17 cellular contexts compared by ENCODE assay signal in genomic region chr5:175772747-175773533, GRCh38.
DNase-seq lines count a peak whose midpoint lies in the region; FAIRE-seq and TF ChIP-seq lines count a peak whose summit lies in the region.
"Had no signal": no experiment of that assay in that cellular context is flagged by ENCODE, and none has a peak within 500 bp of the region (broad histone marks: within the 10 kb centered on the region; RNA-seq: fewer than 3 reads in every experiment).

No MANE protein-coding gene starts in this region.

- H3K27ac ChIP-seq in H1 (ENCODE audit: low read depth, low read length) (no peak overlapping the region), neural cell (ENCODE audit: low read length) (no peak overlapping the region), kidney (ENCODE audit: low read depth in 2 of 2, low read length in 2 of 2) (no peak overlapping the region)
- H3K27ac ChIP-seq: BLaER1, PC-9, uterus had no signal

- H3K4me1 ChIP-seq in H1 (replicated peaks in 1 of 4; ENCODE audit: control insufficient read depth in 3 of 4, insufficient read depth in 4 of 4, low read length in 3 of 4) = peaks cover 0 to 5% (median 0%) of the 10 kb centered on the region in 4 experiments; a peak in 3 of 7 replicates
- H3K4me1 ChIP-seq in kidney (ENCODE audit: control insufficient read depth in 1 of 2, insufficient read depth in 1 of 2, low read depth in 1 of 2, low read length in 2 of 2) = no peaks in the 10 kb centered on the region
- H3K4me1 ChIP-seq: uterus had no signal

- H2AFZ ChIP-seq in H1 (ENCODE audit: low read length) (peak overlapping the region; percentile 28), neural cell (ENCODE audit: low read depth, low read length) (no peak overlapping the region)
- H2AFZ ChIP-seq: PC-9 had no signal

- H3K14ac ChIP-seq in H1 (ENCODE audit: insufficient read length) = no peak overlapping the region

- TF ChIP-seq RAD21 in H1 (IDR thresholded peaks at IDR 0.05 in 1 of 2, conservative IDR thresholded peaks at IDR 0.05 in 1 of 2; ENCODE audit: low read depth in 2 of 2, low read length in 2 of 2) (no peak), neural cell (conservative IDR thresholded peaks at IDR 0.05) (no peak)

- peak overlapping the region; percentile 68 to 74 for H3K4me2 ChIP-seq in H1 (ENCODE audit: insufficient read depth in 1 of 2, low read depth in 2 of 2, low read length in 2 of 2)
- no peak overlapping the region for H3K4me2 ChIP-seq in neural cell (ENCODE audit: low read length)
- H3K4me2 ChIP-seq: BLaER1, PC-9 had no signal

- no peak overlapping the region for H2BK20ac ChIP-seq in H1 (ENCODE audit: low read length)

- H3K9ac ChIP-seq in H1 (replicated peaks in 1 of 4; ENCODE audit: extremely low read depth in 1 of 4, low read depth in 3 of 4, low read length in 3 of 4) (no peak overlapping the region; a peak in 2 of 7 replicates), neural cell (ENCODE audit: low read length) (peak overlapping the region; percentile 4), kidney (ENCODE audit: low read length in 2 of 2) (no peak overlapping the region)
- H3K9ac ChIP-seq: BLaER1 had no signal

- no peaks in the 10 kb centered on the region for H3F3A ChIP-seq in neural cell (ENCODE audit: insufficient read depth, low read length, poor library complexity, severe bottlenecking)

- H3K36me3 ChIP-seq in H1 (ENCODE audit: control insufficient read depth in 2 of 4, insufficient read depth in 4 of 4, low read length in 3 of 4) = no peaks in the 10 kb centered on the region
- H3K36me3 ChIP-seq in neural cell (ENCODE audit: insufficient read depth, low read length) = no peaks in the 10 kb centered on the region
- H3K36me3 ChIP-seq in kidney (ENCODE audit: control insufficient read depth in 1 of 2, insufficient read depth in 2 of 2, low read length in 2 of 2) = no peaks in the 10 kb centered on the region
- H3K36me3 ChIP-seq: BLaER1, uterus had no signal

- TF ChIP-seq CTCF in H1 (IDR thresholded peaks at IDR 0.05; ENCODE audit: control extremely low read depth in 1 of 3, insufficient read depth in 1 of 3, low read depth in 1 of 3, low read length in 3 of 3) (no peak), neural cell (IDR thresholded peaks at IDR 0.05; ENCODE audit: poor library complexity, severe bottlenecking) (no peak), kidney (IDR thresholded peaks at IDR 0.05; ENCODE audit: borderline replicate concordance, extremely low read depth, insufficient read depth) (no peak)

- no peak overlapping the region for H3K23ac ChIP-seq in H1 (ENCODE audit: insufficient read length)

- peaks cover 7% of the 10 kb centered on the region; the same call in 1 of the 2 replicates for H3K23me2 ChIP-seq in H1 (ENCODE audit: low read depth, low read length)

- no peaks in the 10 kb centered on the region for H3K79me1 ChIP-seq in H1 (ENCODE audit: low read depth, low read length)

- FAIRE-seq in H1 (lab: Jason Lieb, UNC) = no peak
- no peak for FAIRE-seq in kidney (lab: Jason Lieb, UNC)
- FAIRE-seq: GM19239 had no signal

- H3K18ac ChIP-seq in H1 (ENCODE audit: extremely low read depth, low read length) = peak overlapping the region; percentile 41

- intact Hi-C loops in kidney (cut with DNase I) = no loop called here

- TF ChIP-seq POLR2A in H1 (IDR thresholded peaks at IDR 0.05; ENCODE audit: control extremely low read depth in 1 of 2, low read depth in 2 of 2, low read length in 2 of 2) = no peak

- in situ Hi-C loops in G401 (cut with HindIII; ENCODE audit: low sequenced_read_pairs) = no loop called here

- WGBS in H1 (ENCODE audit: extremely low coverage in 1 of 2, insufficient coverage in 1 of 2, insufficient read length in 1 of 2, insufficient replicate concordance in 2 of 2, low coverage in 1 of 2, low lambda C conversion rate in 2 of 2, missing lambda C conversion rate in 1 of 2), 2 experiments = 12% methylated on average over 49 of the region's 50 CpGs; no CpG with 5 or more reads in 1 of the 2 experiments

- H4K8ac ChIP-seq in H1 (ENCODE audit: extremely low read depth, insufficient read depth, low read length) = peak overlapping the region; percentile 87

- no peak overlapping the region for H3K4ac ChIP-seq in H1 (replicated peaks; ENCODE audit: insufficient read length, low read depth, low read length)

- H2AK5ac ChIP-seq in H1 (ENCODE audit: low read depth, low read length) = no peak overlapping the region

- 0 out of 2 replicates have a peak overlapping the region, but pooled peaks have one; percentile 2 for H2BK15ac ChIP-seq in H1 (ENCODE audit: low read length)

- H2BK12ac ChIP-seq in H1 (ENCODE audit: low read depth, low read length) = peak overlapping the region; percentile 42; the same call in 1 of the 2 replicates

- H4K91ac ChIP-seq in H1 (replicated peaks; ENCODE audit: insufficient read length, low read length) = no peak overlapping the region

- no peak overlapping the region for H2BK5ac ChIP-seq in H1 (ENCODE audit: low read depth, low read length)

- POLR2A ChIA-PET in H1 (lab: Charles Lee; ENCODE audit: partially characterized antibody) = interaction anchor here (1.0 to 1.5 kb wide), 3 partner anchors 10 to 84 kb away, joined by 3 to 4 read pairs (median 3); no protein-coding TSS in a partner anchor

- DNase-seq in G401 (ENCODE audit: low spot score) = peak; percentile 57
- peak; percentile 30 for DNase-seq in NCI-H2227 (lab: John Stamatoyannopoulos, UW; ENCODE audit: unreplicated experiment)
- DNase-seq in H1 (ENCODE audit: low read depth in 1 of 2, low spot score in 2 of 2) = peak in 1 of 2 experiments; percentile 62
- no peak for DNase-seq in SHP77 treated with DMSO at 0.1 percent for 48 hours (lab: John Stamatoyannopoulos, UW)
- DNase-seq in kidney = no peak
- DNase-seq in activated CD8-positive, alpha-beta memory T cell treated with anti-CD3 and anti-CD28 coated beads, Interleukin-2, amount 50 U/mL, for 4 hours = no peak
- no peak for DNase-seq in D341Med (ENCODE audit: low spot score)
- DNase-seq: dermis blood vessel endothelial cell; kidney glomerular epithelial cell; naive B cell; NCI-H446; PC-9; stimulated activated naive CD4-positive, alpha-beta T cell treated with Interleukin-2 at 50 U/mL for 16 hours; uterus had no signal

- H4K20me1 ChIP-seq in H1 (replicated peaks in 1 of 2; ENCODE audit: control insufficient read depth in 1 of 2, insufficient read depth in 2 of 2, low read length in 2 of 2) (no peaks in the 10 kb centered on the region), neural cell (ENCODE audit: insufficient read depth) (no peaks in the 10 kb centered on the region)
- H4K20me1 ChIP-seq: BLaER1 had no signal

- no peak for TF ChIP-seq EP300 in H1 (IDR thresholded peaks at IDR 0.05; ENCODE audit: borderline replicate concordance in 1 of 2, low read depth in 2 of 2, low read length in 2 of 2)
- TF ChIP-seq EP300 in neural cell (conservative IDR thresholded peaks at IDR 0.05; ENCODE audit: poor library complexity, severe bottlenecking) = no peak

- H3K27me3 ChIP-seq in H1 (replicated peaks in 1 of 4; ENCODE audit: control insufficient read depth in 3 of 4, extremely low read depth in 1 of 4, insufficient read depth in 3 of 4, low read length in 3 of 4) = peaks cover 1 to 19% (median 15%) of the 10 kb centered on the region in 4 experiments
- H3K27me3 ChIP-seq in neural cell (ENCODE audit: insufficient read depth, low read depth, low read length) = no peaks in the 10 kb centered on the region
- H3K27me3 ChIP-seq: BLaER1 had no signal

- CTCF ChIA-PET in H1 (lab: Charles Lee; ENCODE audit: partially characterized antibody) = interaction anchor here (1.1 to 5.9 kb wide), 5 partner anchors 8 to 102 kb away, joined by 3 to 36 read pairs (median 6); no protein-coding TSS in a partner anchor

- no peaks in the 10 kb centered on the region for H3K9me2 ChIP-seq in neural cell (ENCODE audit: insufficient read depth, low read length)

- no peaks in the 10 kb centered on the region for H3K79me2 ChIP-seq in H1 (ENCODE audit: control insufficient read depth in 1 of 2, insufficient read depth in 2 of 2, low read length in 2 of 2)
- H3K79me2 ChIP-seq in neural cell (replicated peaks; ENCODE audit: insufficient read depth, low read length) = no peaks in the 10 kb centered on the region

- H3K9me3 ChIP-seq in H1 (ENCODE audit: insufficient read depth in 2 of 2, low read depth in 1 of 2, low read length in 1 of 2) (peaks cover 0 to under 1% of the 10 kb centered on the region in 2 experiments; a peak in 1 of 4 replicates), neural cell (ENCODE audit: low read length) (no peaks in the 10 kb centered on the region), kidney (ENCODE audit: control insufficient read depth in 1 of 2, low read length in 2 of 2) (peaks cover 0 to 6% of the 10 kb centered on the region in 2 donors)
- H3K9me3 ChIP-seq: BLaER1, uterus had no signal

- no peak overlapping the region for H3K56ac ChIP-seq in H1 (replicated peaks; ENCODE audit: insufficient read length, low read depth, low read length)

- H3K4me3 ChIP-seq in H1 (ENCODE audit: extremely low read depth in 1 of 4, insufficient read depth in 2 of 4, low read depth in 3 of 4, low read length in 4 of 4) = peak overlapping the region; percentile 19 to 58 (median 32); a peak in 7 of 8 replicates
- peak overlapping the region; percentile 21 for H3K4me3 ChIP-seq in neural cell (ENCODE audit: low read length)
- H3K4me3 ChIP-seq in kidney (ENCODE audit: low read length in 2 of 2) = no peak overlapping the region
- H3K4me3 ChIP-seq: BLaER1, PC-9, uterus had no signal

- no peak overlapping the region for H2BK120ac ChIP-seq in H1 (replicated peaks; ENCODE audit: low read depth, low read length)

- H4K5ac ChIP-seq in H1 (ENCODE audit: insufficient read length, low read depth, low read length) = no peak overlapping the region

TF ChIP-seq in H1, 55 proteins besides CTCF, POLR2A, EP300 and RAD21 (continues in another document):
- TF ChIP-seq SRF (IDR thresholded peaks at IDR 0.05; ENCODE audit: low read depth, low read length) = no peak
- TF ChIP-seq SUZ12 (IDR thresholded peaks at IDR 0.05; ENCODE audit: low read length) = peak; percentile 38; the same call in 1 of the 2 replicates
- no peak for TF ChIP-seq BACH1 (IDR thresholded peaks at IDR 0.05; ENCODE audit: low read length)
- peak; percentile 29 for TF ChIP-seq ASH2L (IDR thresholded peaks at IDR 0.05; ENCODE audit: low read length)
- TF ChIP-seq CHD1 (IDR thresholded peaks at IDR 0.05; ENCODE audit: low read depth, low read length) = no peak

TF ChIP-seq in neural cell, 6 proteins besides CTCF, POLR2A, EP300 and RAD21:
- no peak for TF ChIP-seq MXI1 (conservative IDR thresholded peaks at IDR 0.05; ENCODE audit: poor library complexity, severe bottlenecking)
- no peak for TF ChIP-seq TAF1 (IDR thresholded peaks at IDR 0.05; ENCODE audit: low read depth)
- TF ChIP-seq POLR2AphosphoS5 (IDR thresholded peaks at IDR 0.05) = no peak

Comparison
In these comparisons a context has a peak if more than half of its experiments do, and no peak if none do; other contexts are left out.
1. DNase-seq: peak in G401 (single experiment) and NCI-H2227 (single experiment); none in SHP77 treated with DMSO at 0.1 percent for 48 hours (single experiment), kidney (single experiment), activated CD8-positive, alpha-beta memory T cell treated with anti-CD3 and anti-CD28 coated beads, Interleukin-2, amount 50 U/mL, for 4 hours (single experiment) and D341Med (single experiment).
2. H3K4me3 ChIP-seq: peak in H1 (4 of 4) and neural cell (single experiment); none in kidney (0 of 2).